ENCODE assay signal across 27 cellular contexts in genomic region chr10:121739114-121739513, GRCh38.
"Had no signal": no experiment of that assay in that cellular context is flagged by ENCODE, and none has a peak within 500 bp of the region (broad histone marks: within the 10 kb centered on the region; RNA-seq: fewer than 3 reads in every experiment).

No MANE protein-coding gene starts in this region.

- H3K27ac ChIP-seq: colonic mucosa, epithelial cell of prostate, esophagus squamous epithelium, gastrocnemius medialis, heart right ventricle, left lung, lower lobe of right lung had no signal

- H3K4me3 Mint-ChIP-seq: dendritic cell treated with granulocyte-macrophage colony-stimulating factor and Interleukin-4, amounts not matched to agents 40 ng/mL and 50 ng/mL, for 4 days; effector memory CD8-positive, alpha-beta T cell; endodermal cell; mesothelial cell of epicardium; naive B cell had no signal

- H3K4me3 ChIP-seq: colonic mucosa, esophagus squamous epithelium, gastrocnemius medialis, heart right ventricle, left lung, lower lobe of right lung, mucosa of descending colon had no signal

- H3K27ac Mint-ChIP-seq: dendritic cell treated with granulocyte-macrophage colony-stimulating factor and Interleukin-4, amounts not matched to agents 40 ng/mL and 50 ng/mL, for 4 days; effector memory CD8-positive, alpha-beta T cell; endodermal cell; mesothelial cell of epicardium; naive B cell had no signal

- H3K9me3 Mint-ChIP-seq: dendritic cell treated with granulocyte-macrophage colony-stimulating factor and Interleukin-4, amounts not matched to agents 40 ng/mL and 50 ng/mL, for 4 days; effector memory CD8-positive, alpha-beta T cell; endodermal cell; mesothelial cell of epicardium; naive B cell had no signal

- FAIRE-seq: endometrium, islet of Langerhans had no signal

- DNase-seq: colonic mucosa; cortex of kidney; effector CD8-positive, alpha-beta T cell; effector memory CD8-positive, alpha-beta T cell; endodermal cell; erythroblast; esophagus squamous epithelium; foreskin fibroblast; foreskin melanocyte; gastrocnemius medialis; glutamatergic neuron; head of caudate nucleus; heart right ventricle; hippocampal formation; left cardiac atrium; left lung; left ventricle myocardium superior; lower lobe of right lung; mesenchymal stem cell; mucosa of descending colon; naive B cell had no signal

- H3K4me1 Mint-ChIP-seq: naive B cell had no signal

- H3K27me3 ChIP-seq: esophagus squamous epithelium, gastrocnemius medialis had no signal

- ATAC-seq: effector memory CD8-positive, alpha-beta T cell; esophagus mucosa; gastrocnemius medialis; heart right ventricle; left cardiac atrium; left lung; left ventricle myocardium superior; lower lobe of right lung; mucosa of descending colon had no signal

- H3K4me1 ChIP-seq: colonic mucosa, gastrocnemius medialis, lower lobe of right lung had no signal

- H3K36me3 ChIP-seq: colonic mucosa had no signal

- H3K9me3 ChIP-seq: colonic mucosa, esophagus squamous epithelium, gastrocnemius medialis, heart right ventricle, left lung, lower lobe of right lung, mucosa of descending colon had no signal
